In the genomic region with DNA sequence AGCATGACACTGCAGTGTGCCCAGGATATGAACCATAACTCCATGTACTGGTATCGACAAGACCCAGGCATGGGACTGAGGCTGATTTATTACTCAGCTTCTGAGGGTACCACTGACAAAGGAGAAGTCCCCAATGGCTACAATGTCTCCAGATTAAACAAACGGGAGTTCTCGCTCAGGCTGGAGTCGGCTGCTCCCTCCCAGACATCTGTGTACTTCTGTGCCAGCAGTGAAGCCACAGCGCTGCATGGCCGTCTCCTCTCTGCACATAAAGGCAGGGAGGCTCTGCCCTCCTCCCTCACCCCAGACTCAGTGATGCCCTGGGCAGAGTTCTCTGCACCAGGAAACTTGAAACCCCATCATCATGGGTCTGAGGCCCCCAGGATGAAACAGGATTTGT, we compare ENCODE assay signal across 20 cellular contexts.
DNase-seq lines count a peak whose midpoint lies in the region; ATAC-seq and TF ChIP-seq lines count a peak whose summit lies in the region.
"Had no signal": no experiment of that assay in that cellular context is flagged by ENCODE, and none has a peak within 500 bp of the region (broad histone marks: within the 10 kb centered on the region; RNA-seq: fewer than 3 reads in every experiment).

No MANE protein-coding gene starts in this region.

- H3K4me2 ChIP-seq in OCI-LY7 (ENCODE audit: low read length): peak overlapping the region; percentile 50

- H2AFZ ChIP-seq in OCI-LY7 (ENCODE audit: low read length): 0 out of 2 replicates have a peak overlapping the region, but pooled peaks have one; percentile 11

- no peak overlapping the region for H3K4me3 ChIP-seq in OCI-LY7 (ENCODE audit: low read depth, low read length, poor library complexity, severe bottlenecking)
- H3K4me3 ChIP-seq: dorsolateral prefrontal cortex, gastroesophageal sphincter, Peyer's patch, right lobe of liver, upper lobe of right lung had no signal

- DNase-seq in activated naive CD4-positive, alpha-beta T cell treated with anti-CD3 and anti-CD28 coated beads for 36 hours: no peak
- no peak for DNase-seq in activated naive CD4-positive, alpha-beta T cell treated with Interleukin-2 at 50 U/mL for 16 hours
- DNase-seq in OCI-LY7 (ENCODE audit: low spot score) (no peak), glutamatergic neuron (peak; percentile 56), SW 1271 (lab: John Stamatoyannopoulos, UW) (no peak), cardiac septum (ENCODE audit: low spot score) (no peak)
- DNase-seq: activated CD4-positive, CD25-positive, alpha-beta regulatory T cell treated with anti-CD3 and anti-CD28 coated beads, Interleukin-2, amount 50 U/mL, for 72 hours; activated CD8-positive, alpha-beta memory T cell treated with anti-CD3 and anti-CD28 coated beads, Interleukin-2, amount 50 U/mL, for 4 hours; CD4-positive, alpha-beta T cell; dorsolateral prefrontal cortex; hippocampal formation; left cardiac atrium; NCI-H1694; Peyer's patch; right lobe of liver; SHP77 treated with DMSO at 0.1 percent for 48 hours; stimulated activated CD4-positive, alpha-beta T cell treated with anti-CD3 and anti-CD28 coated beads, Interleukin-2, amount 100 ng/mL, for 48 hours; upper lobe of right lung had no signal

- H3K9me3 ChIP-seq in OCI-LY7 (ENCODE audit: low read length): no peaks in the 10 kb centered on the region
- H3K9me3 ChIP-seq: gastroesophageal sphincter, Peyer's patch, right lobe of liver, upper lobe of right lung had no signal

- CTCF ChIA-PET in activated naive CD4-positive, alpha-beta T cell treated with anti-CD3 and anti-CD28 coated beads for 36 hours (lab: Charles Lee): no interaction called here
- CTCF ChIA-PET in OCI-LY7 (lab: Charles Lee; ENCODE audit: unreplicated experiment): no interaction called here

- no peak for TF ChIP-seq CTCF in OCI-LY7 (conservative IDR thresholded peaks at IDR 0.05; ENCODE audit: low read length)
- TF ChIP-seq CTCF in glutamatergic neuron (IDR thresholded peaks at IDR 0.05; ENCODE audit: partially characterized antibody, unreplicated experiment): no peak

- H3K27ac ChIP-seq in OCI-LY7 (ENCODE audit: low read depth, low read length, poor library complexity, severe bottlenecking): no peak overlapping the region
- H3K27ac ChIP-seq: dorsolateral prefrontal cortex, gastroesophageal sphincter, Peyer's patch, right lobe of liver, upper lobe of right lung had no signal

- BruUV-seq in OCI-LY7 (replicated peaks; lab: Mats Ljungman, UMichigan): no TSS peak

- peaks cover 15% of the 10 kb centered on the region for H3K27me3 Mint-ChIP-seq in activated naive CD4-positive, alpha-beta T cell treated with anti-CD3 and anti-CD28 coated beads for 36 hours (ENCODE audit: low read depth)
- H3K27me3 Mint-ChIP-seq in glutamatergic neuron (ENCODE audit: unreplicated experiment): peaks cover 17% of the 10 kb centered on the region

- H3K36me3 ChIP-seq in OCI-LY7 (ENCODE audit: insufficient read depth, low read length): no peaks in the 10 kb centered on the region
- H3K36me3 ChIP-seq: gastroesophageal sphincter, Peyer's patch, right lobe of liver, upper lobe of right lung had no signal

- H3K4me3 Mint-ChIP-seq in activated naive CD4-positive, alpha-beta T cell treated with anti-CD3 and anti-CD28 coated beads for 36 hours: peak overlapping the region; percentile 42
- H3K4me3 Mint-ChIP-seq in glutamatergic neuron (ENCODE audit: unreplicated experiment): peak overlapping the region; percentile 84
- H3K4me3 Mint-ChIP-seq: CD4-positive, alpha-beta T cell had no signal

- no peaks in the 10 kb centered on the region for H3K36me3 Mint-ChIP-seq in activated naive CD4-positive, alpha-beta T cell treated with anti-CD3 and anti-CD28 coated beads for 36 hours (ENCODE audit: low read depth)
- no peaks in the 10 kb centered on the region for H3K36me3 Mint-ChIP-seq in glutamatergic neuron (ENCODE audit: unreplicated experiment)

- H3K4me1 ChIP-seq in OCI-LY7 (ENCODE audit: insufficient read depth, low read length, poor library complexity, severe bottlenecking): peaks cover 28% of the 10 kb centered on the region
- H3K4me1 ChIP-seq: gastroesophageal sphincter, Peyer's patch, right lobe of liver, upper lobe of right lung had no signal

- no peaks in the 10 kb centered on the region for H4K20me1 ChIP-seq in OCI-LY7 (ENCODE audit: insufficient read depth, low read length)

- H3K79me2 ChIP-seq in OCI-LY7 (ENCODE audit: insufficient read depth, low read depth, low read length): no peaks in the 10 kb centered on the region

- no peaks in the 10 kb centered on the region for H3K9me3 Mint-ChIP-seq in activated naive CD4-positive, alpha-beta T cell treated with anti-CD3 and anti-CD28 coated beads for 36 hours
- peaks cover 20% of the 10 kb centered on the region for H3K9me3 Mint-ChIP-seq in glutamatergic neuron (ENCODE audit: unreplicated experiment)
- H3K9me3 Mint-ChIP-seq: CD4-positive, alpha-beta T cell had no signal

- H3K4me1 Mint-ChIP-seq in activated naive CD4-positive, alpha-beta T cell treated with anti-CD3 and anti-CD28 coated beads for 36 hours (ENCODE audit: low read depth): peaks cover 20% of the 10 kb centered on the region
- H3K4me1 Mint-ChIP-seq in glutamatergic neuron (ENCODE audit: low read depth, unreplicated experiment): peaks cover 59% of the 10 kb centered on the region

- POLR2A ChIA-PET in OCI-LY7 (lab: Charles Lee): no interaction called here

- no peak for ATAC-seq in HG02852 (IDR thresholded peaks at IDR 0.05; ENCODE audit: unreplicated experiment)
- ATAC-seq: gastroesophageal sphincter, left cardiac atrium, upper lobe of right lung had no signal

- H3K27ac Mint-ChIP-seq in activated naive CD4-positive, alpha-beta T cell treated with anti-CD3 and anti-CD28 coated beads for 36 hours: peak overlapping the region; percentile 88
- H3K27ac Mint-ChIP-seq in glutamatergic neuron (ENCODE audit: unreplicated experiment): peak overlapping the region; percentile 100

- H3K9me2 ChIP-seq in OCI-LY7 (ENCODE audit: insufficient read depth, low read length): no peaks in the 10 kb centered on the region

- intact Hi-C loops in activated naive CD4-positive, alpha-beta T cell treated with anti-CD3 and anti-CD28 coated beads for 36 hours (cut with micrococcal nuclease): no loop called here
- intact Hi-C loops in OCI-LY7 (cut with micrococcal nuclease; ENCODE audit: unreplicated experiment) (no loop called here), cardiac septum (cut with DNase I) (no loop called here)
